8 cellular contexts compared by ENCODE assay signal in genomic region chr17:40086150-40087044, GRCh38. TPM values are rescaled to one million over a fixed set of nuclear protein-coding genes. Genes with fewer than 3 reads are reported as not detected.
A peak's percentile ranks its signal among the peaks of the same experiment; 100 is the strongest.
DNase-seq lines count a peak whose midpoint lies in the region; ATAC-seq, FAIRE-seq and TF ChIP-seq lines count a peak whose summit lies in the region.

No MANE protein-coding gene starts in this region.

- peaks cover 12% of the 10 kb centered on the region for H3K36me3 Mint-ChIP-seq in natural killer cell

- H3K27ac Mint-ChIP-seq in natural killer cell: peak overlapping the region in 1 of 2 donors; percentile 58

- H3K4me1 Mint-ChIP-seq in natural killer cell: peaks cover 0 to 17% of the 10 kb centered on the region in 2 donors

- intact Hi-C loops in natural killer cell (cut with micrococcal nuclease): no loop called here

- H3K4me3 Mint-ChIP-seq in natural killer cell: no peak overlapping the region

- DNase-seq in DMS79 (lab: John Stamatoyannopoulos, UW) (peak; percentile 23), KBM-7 (peak; percentile 50), natural killer cell (peak; percentile 61), SW 1271 (lab: John Stamatoyannopoulos, UW) (no peak), H54 (ENCODE audit: insufficient read length, low spot score) (no peak)
- DNase-seq in effector CD8-positive, alpha-beta T cell (lab: John Stamatoyannopoulos, UW): peak; percentile 55

- ATAC-seq in activated CD4-positive, CD25-positive, alpha-beta regulatory T cell treated with anti-CD3 and anti-CD28 coated beads, Interleukin-2, amount 50 U/mL, for 24 hours: peak; percentile 65 to 72
- peak; percentile 59 to 89 (median 75) for ATAC-seq in natural killer cell
- ATAC-seq in GM19395 (IDR thresholded peaks at IDR 0.05; ENCODE audit: unreplicated experiment): no peak

- in situ Hi-C loops in KBM-7 (cut with MboI; ENCODE audit: low pct_unique_long_range_greater_than_20kb, low sequenced_read_pairs): no loop called here

- TF ChIP-seq CTCF in natural killer cell (IDR thresholded peaks at IDR 0.05): peak; percentile 56

- H3K9me3 Mint-ChIP-seq in natural killer cell: no peaks in the 10 kb centered on the region

- H3K27me3 Mint-ChIP-seq in natural killer cell (ENCODE audit: low read depth in 2 of 2): no peaks in the 10 kb centered on the region

- no peak for TF ChIP-seq POLR2A in H54 (IDR thresholded peaks at IDR 0.05; ENCODE audit: low read depth, low read length)

- FAIRE-seq in H54 (lab: Jason Lieb, UNC): no peak

RNA-seq across cellular contexts. Expression of gene NR1D1, which starts 14.0 kb away (rescaled TPM):
- 10 to 100 TPM in 1 of 3 donors, 1 to 10 TPM in 2; 8.8 to 10.1 (median 9.9) TPM for total RNA-seq in natural killer cell

RNA-seq across cellular contexts. Expression of gene THRA, which starts 23.6 kb away (rescaled TPM):
- 10 to 100 TPM; 40.8 to 55.7 (median 42.3) TPM for total RNA-seq in natural killer cell

RNA-seq across cellular contexts. Expression of gene MED24, which starts 32.2 kb away (rescaled TPM):
- total RNA-seq in natural killer cell: 100 to 1,000 TPM; 115 to 141 (median 126) TPM

RNA-seq across cellular contexts. Expression of gene MSL1, which starts 35.4 kb away (rescaled TPM):
- total RNA-seq in natural killer cell: 100 to 1,000 TPM in 2 of 3 donors, 10 to 100 TPM in 1; 99.0 to 124 (median 110) TPM

RNA-seq across cellular contexts. Expression of gene CASC3, which starts 53.9 kb away (rescaled TPM):
- 100 to 1,000 TPM; 178 to 213 (median 187) TPM for total RNA-seq in natural killer cell

Comparison
In these comparisons a context has a peak if more than half of its experiments do, and no peak if none do; other contexts are left out.
1. DNase-seq: peak in DMS79 (single experiment), KBM-7 (single experiment), effector CD8-positive, alpha-beta T cell (single experiment) and natural killer cell (single experiment); none in SW 1271 (0 of 2) and H54 (single experiment).